Comparison of ENCODE assay signal across 22 cellular contexts in the genomic region with DNA sequence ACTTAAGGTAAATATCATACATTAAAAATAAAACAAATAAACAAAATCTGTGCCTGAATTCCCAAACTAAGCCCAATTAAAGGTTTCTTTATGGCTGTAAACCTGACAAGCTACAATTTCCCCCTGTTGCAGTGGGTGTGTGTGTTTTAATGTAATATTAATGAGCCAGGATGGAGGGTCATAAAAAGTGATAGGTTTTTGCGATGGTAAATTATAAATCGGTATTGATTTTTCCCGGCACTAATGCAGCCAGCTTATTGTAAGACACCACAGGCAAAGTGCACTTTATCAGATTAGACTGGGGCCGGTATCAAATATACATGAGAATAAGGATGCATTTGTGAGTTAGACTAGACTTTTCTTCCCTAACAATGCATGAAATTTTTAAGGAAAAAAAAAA.
DNase-seq lines count a peak whose midpoint lies in the region; ATAC-seq and TF ChIP-seq lines count a peak whose summit lies in the region.
"Had no signal": no experiment of that assay in that cellular context is flagged by ENCODE, and none has a peak within 500 bp of the region (broad histone marks: within the 10 kb centered on the region; RNA-seq: fewer than 3 reads in every experiment).

No MANE protein-coding gene starts in this region.

- WGBS in SK-N-SH (ENCODE audit: low lambda C conversion rate): 58% methylated on average over 4 of the region's 4 CpGs
- WGBS in hepatocyte (ENCODE audit: low lambda C conversion rate, missing lambda C conversion rate): 83% methylated on average over 4 of the region's 4 CpGs

- no peak for TF ChIP-seq POLR2A in uterus (IDR thresholded peaks at IDR 0.05)

- H3K4me1 ChIP-seq in SK-N-SH (ENCODE audit: control insufficient read depth in 1 of 2, insufficient read depth in 2 of 2, low read depth in 1 of 2, low read length in 1 of 2): peaks cover 4 to 21% of the 10 kb centered on the region in 2 experiments
- peaks cover 27% of the 10 kb centered on the region for H3K4me1 ChIP-seq in SJCRH30
- no peaks in the 10 kb centered on the region for H3K4me1 ChIP-seq in hepatocyte (ENCODE audit: insufficient read depth)
- peaks cover 4 to 8% of the 10 kb centered on the region in 2 donors for H3K4me1 ChIP-seq in uterus
- H3K4me1 ChIP-seq: Caco-2 had no signal

- H4K20me1 ChIP-seq in SK-N-SH (ENCODE audit: insufficient read depth) (no peaks in the 10 kb centered on the region), hepatocyte (ENCODE audit: insufficient read depth, poor library complexity, severe bottlenecking) (no peaks in the 10 kb centered on the region)

- no peaks in the 10 kb centered on the region for H3K36me3 ChIP-seq in SK-N-SH (replicated peaks in 1 of 2; ENCODE audit: control insufficient read depth in 1 of 2, insufficient read depth in 2 of 2, low read length in 1 of 2)
- no peaks in the 10 kb centered on the region for H3K36me3 ChIP-seq in SJCRH30
- H3K36me3 ChIP-seq in hepatocyte (replicated peaks; ENCODE audit: insufficient read depth, low read depth): no peaks in the 10 kb centered on the region
- H3K36me3 ChIP-seq in uterus: no peaks in the 10 kb centered on the region
- H3K36me3 ChIP-seq: lower lobe of right lung, thyroid gland had no signal

- no peaks in the 10 kb centered on the region for H3K9me2 ChIP-seq in SK-N-SH
- H3K9me2 ChIP-seq in hepatocyte (replicated peaks; ENCODE audit: insufficient read depth): no peaks in the 10 kb centered on the region

- H3K4me2 ChIP-seq in SK-N-SH (peak overlapping the region; percentile 45; the same call in 1 of the 2 replicates), hepatocyte (peak overlapping the region; percentile 70)

- POLR2A ChIA-PET in SK-N-SH (lab: Yijun Ruan, JAX): no interaction called here

- no peaks in the 10 kb centered on the region for H3K27me3 ChIP-seq in SK-N-SH (ENCODE audit: insufficient read depth)
- no peaks in the 10 kb centered on the region for H3K27me3 ChIP-seq in SJCRH30
- no peaks in the 10 kb centered on the region for H3K27me3 ChIP-seq in hepatocyte
- no peaks in the 10 kb centered on the region for H3K27me3 ChIP-seq in uterus
- H3K27me3 ChIP-seq: thyroid gland had no signal

- H3K4me3 ChIP-seq in SK-N-SH (ENCODE audit: low read depth in 2 of 2, low read length in 1 of 2): no peak overlapping the region
- H3K4me3 ChIP-seq in SJCRH30: peak overlapping the region; percentile 63
- no peak overlapping the region for H3K4me3 ChIP-seq in hepatocyte
- no peak overlapping the region for H3K4me3 ChIP-seq in uterus
- H3K4me3 ChIP-seq: thyroid gland had no signal

- intact Hi-C loops in uterus (cut with DNase I; ENCODE audit: low total_unique reads): no loop called here

- TF ChIP-seq RAD21 in SK-N-SH (IDR thresholded peaks at IDR 0.05; ENCODE audit: low read length): no peak

- DNase-seq in SK-N-SH: no peak
- DNase-seq in SJCRH30: no peak
- DNase-seq in hepatocyte (ENCODE audit: low spot score): no peak
- DNase-seq in uterus: no peak
- no peak for DNase-seq in activated CD8-positive, alpha-beta memory T cell treated with anti-CD3 and anti-CD28 coated beads for 24 hours
- DNase-seq: activated CD4-positive, alpha-beta T cell treated with anti-CD3 and anti-CD28 coated beads for 4 hours; activated naive CD4-positive, alpha-beta T cell treated with anti-CD3 and anti-CD28 coated beads for 36 hours; activated T-cell treated with anti-CD3 and anti-CD28 coated beads, Interleukin-2, amount 50 U/mL, for 72 hours; Caco-2; effector CD4-positive, alpha-beta T cell; GOT3; lower lobe of right lung; NCI-H1417 treated with DMSO at 0.1 percent for 48 hours; NCI-H2171 treated with DMSO at 0.1 percent for 48 hours; psoas muscle; stimulated activated CD4-positive, alpha-beta T cell treated with anti-CD3 and anti-CD28 coated beads, Interleukin-2, amount 100 ng/mL, for 48 hours; stimulated activated naive CD4-positive, alpha-beta T cell; T-helper 1 cell; thyroid gland had no signal

- CTCF ChIA-PET in SK-N-SH (lab: Yijun Ruan, JAX): interaction anchor here (1.1 kb wide), 1 partner anchor 17 kb away, joined by 3 read pairs; no protein-coding TSS in a partner anchor

- H3K9me3 ChIP-seq in SK-N-SH (no peaks in the 10 kb centered on the region), SJCRH30 (replicated peaks) (no peaks in the 10 kb centered on the region), hepatocyte (ENCODE audit: low read depth) (no peaks in the 10 kb centered on the region), uterus (no peaks in the 10 kb centered on the region)
- H3K9me3 ChIP-seq: Caco-2, lower lobe of right lung, psoas muscle, thyroid gland had no signal

- TF ChIP-seq CTCF in SK-N-SH (IDR thresholded peaks at IDR 0.05) (no peak), hepatocyte (IDR thresholded peaks at IDR 0.05; ENCODE audit: poor library complexity) (no peak), uterus (IDR thresholded peaks at IDR 0.05) (no peak)

- H2AFZ ChIP-seq in SK-N-SH (ENCODE audit: low read depth) (no peak overlapping the region), hepatocyte (no peak overlapping the region)

- H3K79me2 ChIP-seq in SK-N-SH (ENCODE audit: insufficient read depth): no peaks in the 10 kb centered on the region
- no peaks in the 10 kb centered on the region for H3K79me2 ChIP-seq in hepatocyte

- ATAC-seq in SK-N-SH treated with all-trans-retinoic acid at 6 μM for 48 hours: no peak
- no peak for ATAC-seq in HG03571 (IDR thresholded peaks at IDR 0.05; ENCODE audit: unreplicated experiment)
- ATAC-seq in GM18907 (IDR thresholded peaks at IDR 0.05; ENCODE audit: unreplicated experiment): no peak
- ATAC-seq: activated T-cell treated with anti-CD3 and anti-CD28 coated beads, Interleukin-2, amount 50 U/mL, for 72 hours had no signal

- peak overlapping the region in 1 of 2 experiments; percentile 63; a peak in 1 of 4 replicates for H3K27ac ChIP-seq in SK-N-SH (ENCODE audit: low read depth in 2 of 2, low read length in 1 of 2)
- no peak overlapping the region; the same call in 1 of the 2 replicates for H3K27ac ChIP-seq in SJCRH30
- no peak overlapping the region for H3K27ac ChIP-seq in hepatocyte
- peak overlapping the region; percentile 57 to 81 for H3K27ac ChIP-seq in uterus

- no peak for TF ChIP-seq EP300 in SK-N-SH (IDR thresholded peaks at IDR 0.05; ENCODE audit: borderline replicate concordance in 1 of 2, low read depth in 1 of 2, low read length in 1 of 2)

- H3K9ac ChIP-seq in SK-N-SH: no peak overlapping the region

- H3F3A ChIP-seq in SK-N-SH (replicated peaks; ENCODE audit: insufficient read depth): peaks cover 7% of the 10 kb centered on the region

TF ChIP-seq in SK-N-SH, 30 proteins besides CTCF, POLR2A, EP300 and RAD21:
- no peak for TF ChIP-seq CHD2 (IDR thresholded peaks at IDR 0.05; ENCODE audit: low read length, partially characterized antibody)

TF ChIP-seq in SK-N-SH treated with all-trans-retinoic acid at 6 μM for 48 hours, 23 proteins besides CTCF, POLR2A, EP300 and RAD21 (continues in another document):
- TF ChIP-seq OSR1 (CRISPR knock-in tag; IDR thresholded peaks at IDR 0.05): no peak
- no peak for TF ChIP-seq ZFP30 (CRISPR knock-in tag; IDR thresholded peaks at IDR 0.05)
- no peak for TF ChIP-seq ARNTL (CRISPR knock-in tag; IDR thresholded peaks at IDR 0.05; ENCODE audit: borderline replicate concordance, low read depth)
- TF ChIP-seq, protein P1, sequence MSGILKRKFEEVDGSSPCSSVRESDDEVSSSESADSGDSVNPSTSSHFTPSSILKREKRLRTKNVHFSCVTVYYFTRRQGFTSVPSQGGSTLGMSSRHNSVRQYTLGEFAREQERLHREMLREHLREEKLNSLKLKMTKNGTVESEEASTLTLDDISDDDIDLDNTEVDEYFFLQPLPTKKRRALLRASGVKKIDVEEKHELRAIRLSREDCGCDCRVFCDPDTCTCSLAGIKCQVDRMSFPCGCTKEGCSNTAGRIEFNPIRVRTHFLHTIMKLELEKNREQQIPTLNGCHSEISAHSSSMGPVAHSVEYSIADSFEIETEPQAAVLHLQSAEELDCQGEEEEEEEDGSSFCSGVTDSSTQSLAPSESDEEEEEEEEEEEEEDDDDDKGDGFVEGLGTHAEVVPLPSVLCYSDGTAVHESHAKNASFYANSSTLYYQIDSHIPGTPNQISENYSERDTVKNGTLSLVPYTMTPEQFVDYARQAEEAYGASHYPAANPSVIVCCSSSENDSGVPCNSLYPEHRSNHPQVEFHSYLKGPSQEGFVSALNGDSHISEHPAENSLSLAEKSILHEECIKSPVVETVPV (CRISPR knock-in tag; IDR thresholded peaks at IDR 0.05): no peak
- TF ChIP-seq, protein P2, sequence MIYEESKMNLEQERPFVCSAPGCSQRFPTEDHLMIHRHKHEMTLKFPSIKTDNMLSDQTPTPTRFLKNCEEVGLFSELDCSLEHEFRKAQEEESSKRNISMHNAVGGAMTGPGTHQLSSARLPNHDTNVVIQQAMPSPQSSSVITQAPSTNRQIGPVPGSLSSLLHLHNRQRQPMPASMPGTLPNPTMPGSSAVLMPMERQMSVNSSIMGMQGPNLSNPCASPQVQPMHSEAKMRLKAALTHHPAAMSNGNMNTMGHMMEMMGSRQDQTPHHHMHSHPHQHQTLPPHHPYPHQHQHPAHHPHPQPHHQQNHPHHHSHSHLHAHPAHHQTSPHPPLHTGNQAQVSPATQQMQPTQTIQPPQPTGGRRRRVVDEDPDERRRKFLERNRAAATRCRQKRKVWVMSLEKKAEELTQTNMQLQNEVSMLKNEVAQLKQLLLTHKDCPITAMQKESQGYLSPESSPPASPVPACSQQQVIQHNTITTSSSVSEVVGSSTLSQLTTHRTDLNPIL (CRISPR knock-in tag; IDR thresholded peaks at IDR 0.05; ENCODE audit: low read depth): no peak
- TF ChIP-seq CSDC2 (CRISPR knock-in tag; IDR thresholded peaks at IDR 0.05): no peak
- no peak for TF ChIP-seq SNAI2 (CRISPR knock-in tag; IDR thresholded peaks at IDR 0.05)
- TF ChIP-seq, protein P3, sequence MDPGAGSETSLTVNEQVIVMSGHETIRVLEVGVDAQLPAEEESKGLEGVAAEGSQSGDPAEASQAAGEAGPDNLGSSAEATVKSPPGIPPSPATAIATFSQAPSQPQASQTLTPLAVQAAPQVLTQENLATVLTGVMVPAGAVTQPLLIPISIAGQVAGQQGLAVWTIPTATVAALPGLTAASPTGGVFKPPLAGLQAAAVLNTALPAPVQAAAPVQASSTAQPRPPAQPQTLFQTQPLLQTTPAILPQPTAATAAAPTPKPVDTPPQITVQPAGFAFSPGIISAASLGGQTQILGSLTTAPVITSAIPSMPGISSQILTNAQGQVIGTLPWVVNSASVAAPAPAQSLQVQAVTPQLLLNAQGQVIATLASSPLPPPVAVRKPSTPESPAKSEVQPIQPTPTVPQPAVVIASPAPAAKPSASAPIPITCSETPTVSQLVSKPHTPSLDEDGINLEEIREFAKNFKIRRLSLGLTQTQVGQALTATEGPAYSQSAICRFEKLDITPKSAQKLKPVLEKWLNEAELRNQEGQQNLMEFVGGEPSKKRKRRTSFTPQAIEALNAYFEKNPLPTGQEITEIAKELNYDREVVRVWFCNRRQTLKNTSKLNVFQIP (CRISPR knock-in tag; IDR thresholded peaks at IDR 0.05; ENCODE audit: borderline replicate concordance, low read depth): no peak

Comparison
In these comparisons a context has a peak if more than half of its experiments do, and no peak if none do; other contexts are left out.
1. H3K27ac ChIP-seq: peak in uterus (2 of 2); none in SJCRH30 (single experiment) and hepatocyte (single experiment).